In the genomic region with DNA sequence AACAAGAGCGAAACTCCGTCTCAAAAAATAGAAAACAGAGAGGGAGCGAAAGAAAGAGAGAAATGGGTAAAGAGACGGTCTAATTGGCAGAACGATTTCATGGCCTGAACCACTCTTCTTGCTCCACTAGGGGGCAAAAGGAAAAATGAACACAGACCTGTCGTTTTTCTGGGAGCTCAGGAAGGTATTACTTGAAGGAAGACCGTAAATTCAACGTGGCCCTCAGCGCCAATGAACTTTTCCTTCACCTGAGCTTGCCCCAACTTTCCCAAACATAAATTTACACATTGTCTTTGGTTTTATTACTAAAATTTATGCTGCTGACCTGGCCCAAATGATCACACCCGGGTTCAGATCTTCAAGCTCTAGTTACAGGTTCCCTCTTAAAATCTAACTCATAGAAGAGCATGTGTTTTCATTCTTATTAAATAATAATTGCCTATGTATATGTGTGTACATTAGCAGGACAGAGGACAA, we compare ENCODE assay signal across 8 cellular contexts.
A peak's percentile ranks its signal among the peaks of the same experiment; 100 is the strongest.
DNase-seq lines count a peak whose midpoint lies in the region; ATAC-seq and TF ChIP-seq lines count a peak whose summit lies in the region.

No MANE protein-coding gene starts in this region.

- peaks cover 15% of the 10 kb centered on the region for H3K4me1 Mint-ChIP-seq in MCF 10A (ENCODE audit: insufficient read depth, unreplicated experiment)

- H3K4me3 ChIP-seq in lung, result no peak overlapping the region

- H3K36me3 Mint-ChIP-seq in MCF 10A (ENCODE audit: insufficient read depth, unreplicated experiment), result no peaks in the 10 kb centered on the region

- H3K27me3 Mint-ChIP-seq in MCF 10A (ENCODE audit: insufficient read depth, unreplicated experiment), result no peaks in the 10 kb centered on the region

- intact Hi-C loops in MCF 10A (cut with micrococcal nuclease), result loop anchor here (1.0 to 10.0 kb wide), 2 partner anchors 264 to 382 kb away; no protein-coding TSS in a partner anchor

- peak; percentile 27 to 42 for DNase-seq in SHP77 (lab: John Stamatoyannopoulos, UW)
- no peak for DNase-seq in SHP77 treated with DMSO at 0.1 percent for 48 hours (lab: John Stamatoyannopoulos, UW)
- peak; percentile 15 for DNase-seq in MV-4-11 (lab: John Stamatoyannopoulos, UW)
- DNase-seq in MCF 10A (ENCODE audit: unreplicated experiment), result peak; percentile 71
- DNase-seq in lung (ENCODE audit: low spot score), result no peak
- DNase-seq in stimulated activated naive CD4-positive, alpha-beta T cell (lab: John Stamatoyannopoulos, UW), result no peak

- ATAC-seq in lung (ENCODE audit: insufficient read depth, low FRiP score), result no peak
- no peak for ATAC-seq in esophagus mucosa
- no peak for ATAC-seq in HG02970 (IDR thresholded peaks at IDR 0.05; ENCODE audit: low FRiP score, unreplicated experiment)

- BruUV-seq in MCF 10A (replicated peaks; lab: Mats Ljungman, UMichigan), result no TSS peak

- H3K27me3 ChIP-seq in lung (ENCODE audit: control insufficient read depth, insufficient read depth), result no peaks in the 10 kb centered on the region

- no peak overlapping the region for H3K4me3 Mint-ChIP-seq in MCF 10A (ENCODE audit: unreplicated experiment)

- 57 to 58% methylated on average over 10 of the region's 10 CpGs for WGBS in lung, 2 donors

- CTCF ChIA-PET in MCF 10A (lab: Yijun Ruan, JAX), result interaction anchor here (0.6 to 4.4 kb wide), 53 partner anchors 8 to 1303 kb away, joined by 3 to 36 read pairs (median 4); no protein-coding TSS in a partner anchor

- TF ChIP-seq CTCF in MCF 10A (IDR thresholded peaks at IDR 0.05; ENCODE audit: unreplicated experiment) (peak; percentile 53), lung (IDR thresholded peaks at IDR 0.05; ENCODE audit: control extremely low read depth, extremely low read depth) (peak; percentile 61)

- no peak overlapping the region for H3K27ac Mint-ChIP-seq in MCF 10A (ENCODE audit: low read depth, unreplicated experiment)

- no peaks in the 10 kb centered on the region for H3K9me3 Mint-ChIP-seq in MCF 10A (ENCODE audit: unreplicated experiment)

- POLR2A ChIA-PET in MCF 10A (lab: Yijun Ruan, JAX), result interaction anchor here (0.6 to 1.0 kb wide), 5 partner anchors 13 to 383 kb away, joined by 3 to 6 read pairs (median 3); no protein-coding TSS in a partner anchor

- no peaks in the 10 kb centered on the region for H3K9me3 ChIP-seq in lung (ENCODE audit: control insufficient read depth in 2 of 2, insufficient read depth in 1 of 2, low read length in 1 of 2)

- peaks cover 3 to 6% of the 10 kb centered on the region in 2 donors for H3K4me1 ChIP-seq in lung (ENCODE audit: control insufficient read depth in 2 of 2, insufficient read depth in 2 of 2, low read length in 2 of 2)

- H3K36me3 ChIP-seq in lung (ENCODE audit: control insufficient read depth in 2 of 2, insufficient read depth in 2 of 2, low read length in 2 of 2), result no peaks in the 10 kb centered on the region

- H3K27ac ChIP-seq in lung (ENCODE audit: low read depth in 1 of 2, low read length in 1 of 2), result no peak overlapping the region

Comparison
In these comparisons a context has a peak if more than half of its experiments do, and no peak if none do; other contexts are left out.
1. DNase-seq: peak in SHP77 (2 of 2), MV-4-11 (single experiment) and MCF 10A (single experiment); none in SHP77 treated with DMSO at 0.1 percent for 48 hours (single experiment), lung (single experiment) and stimulated activated naive CD4-positive, alpha-beta T cell (0 of 6).